ENCODE assay signal across 9 cellular contexts in genomic region chr1:63935148-63935547, GRCh38.
DNase-seq lines count a peak whose midpoint lies in the region; ATAC-seq and TF ChIP-seq lines count a peak whose summit lies in the region.
"Had no signal": no experiment of that assay in that cellular context is flagged by ENCODE, and none has a peak within 500 bp of the region (broad histone marks: within the 10 kb centered on the region; RNA-seq: fewer than 3 reads in every experiment).

No MANE protein-coding gene starts in this region.

- H3K4ac ChIP-seq in trophoblast cell (ENCODE audit: low read depth, low read length), result peak overlapping the region; percentile 53

- H4K91ac ChIP-seq in trophoblast cell (ENCODE audit: low read depth, low read length), result peak overlapping the region; percentile 82

- no peaks in the 10 kb centered on the region for H3K9me3 Mint-ChIP-seq in chondrocyte (ENCODE audit: low read depth)

- H3K4me1 Mint-ChIP-seq in chondrocyte (ENCODE audit: low read depth), result peaks cover 91% of the 10 kb centered on the region

- ATAC-seq in GM18870 (IDR thresholded peaks at IDR 0.05; ENCODE audit: unreplicated experiment) (peak; percentile 56), HG03469 (IDR thresholded peaks at IDR 0.05; ENCODE audit: unreplicated experiment) (peak; percentile 24), GM21717 (IDR thresholded peaks at IDR 0.05; ENCODE audit: unreplicated experiment) (no peak), GM21390 (IDR thresholded peaks at IDR 0.05; ENCODE audit: unreplicated experiment) (no peak), GM19035 (IDR thresholded peaks at IDR 0.05; ENCODE audit: unreplicated experiment) (no peak)
- ATAC-seq: gastroesophageal sphincter had no signal

- peaks cover 7 to 15% of the 10 kb centered on the region in 2 experiments for H3K4me1 ChIP-seq in trophoblast cell (ENCODE audit: control insufficient read depth in 1 of 2, insufficient read depth in 2 of 2, low read length in 2 of 2)

- no peak overlapping the region for H3K4me2 ChIP-seq in trophoblast cell (ENCODE audit: low read length)

- H2AFZ ChIP-seq in trophoblast cell (ENCODE audit: insufficient read depth, low read length, poor library complexity), result no peak overlapping the region

- TF ChIP-seq CTCF in chondrocyte (IDR thresholded peaks at IDR 0.05), result peak; percentile 72

- peaks cover 3% of the 10 kb centered on the region for H3K36me3 Mint-ChIP-seq in chondrocyte (ENCODE audit: low read depth)

- H3K79me2 ChIP-seq in trophoblast cell (ENCODE audit: control insufficient read depth, insufficient read depth, low read length, poor library complexity), result peaks cover 2% of the 10 kb centered on the region

- H3K27me3 Mint-ChIP-seq in chondrocyte (ENCODE audit: low read depth), result no peaks in the 10 kb centered on the region

- H3K9me3 ChIP-seq in trophoblast cell (ENCODE audit: insufficient read depth, low read depth, low read length), result no peaks in the 10 kb centered on the region
- H3K9me3 ChIP-seq: gastroesophageal sphincter had no signal

- H3K9ac ChIP-seq in trophoblast cell (ENCODE audit: low read length), result no peak overlapping the region

- H3K27ac Mint-ChIP-seq in chondrocyte (ENCODE audit: unreplicated experiment), result peak overlapping the region; percentile 65

- no peak overlapping the region for H3K4me3 Mint-ChIP-seq in chondrocyte (ENCODE audit: unreplicated experiment)

- DNase-seq in chondrocyte (ENCODE audit: low spot score) (no peak), trophoblast cell (no peak)
- DNase-seq in activated naive CD4-positive, alpha-beta T cell treated with Interleukin-2 at 50 U/mL for 16 hours, result no peak

- H3K14ac ChIP-seq in trophoblast cell (ENCODE audit: low read length), result peak overlapping the region; percentile 70

- peak overlapping the region; percentile 89 for H2BK120ac ChIP-seq in trophoblast cell (ENCODE audit: insufficient read depth, low read length, poor library complexity)

- H3K36me3 ChIP-seq in trophoblast cell (ENCODE audit: control insufficient read depth in 1 of 2, insufficient read depth in 2 of 2, low read length in 2 of 2), result no peaks in the 10 kb centered on the region
- H3K36me3 ChIP-seq: gastroesophageal sphincter had no signal

- peak overlapping the region; percentile 80 for H3K27ac ChIP-seq in trophoblast cell (ENCODE audit: low read depth, low read length)
- H3K27ac ChIP-seq: gastroesophageal sphincter had no signal

- H3K23ac ChIP-seq in trophoblast cell (ENCODE audit: low read length), result no peak overlapping the region

- peak overlapping the region; percentile 90 for H3K18ac ChIP-seq in trophoblast cell (ENCODE audit: low read length)

- H4K12ac ChIP-seq in trophoblast cell (ENCODE audit: low read depth, low read length), result peak overlapping the region; percentile 16

- peak overlapping the region; percentile 54 for H4K8ac ChIP-seq in trophoblast cell (ENCODE audit: low read depth, low read length)

- H3K79me1 ChIP-seq in trophoblast cell (ENCODE audit: low read length), result peaks cover 16% of the 10 kb centered on the region

- WGBS in trophoblast cell (ENCODE audit: extremely low coverage, insufficient coverage, insufficient read length), result no CpG with 5 or more reads among the region's 1 CpG

- H3K27me3 ChIP-seq in trophoblast cell (ENCODE audit: insufficient read depth, low read length), result no peaks in the 10 kb centered on the region
- H3K27me3 ChIP-seq: gastroesophageal sphincter had no signal

- H2AK5ac ChIP-seq in trophoblast cell (ENCODE audit: low read length), result peak overlapping the region; percentile 97

- no peak overlapping the region for H3K4me3 ChIP-seq in trophoblast cell (ENCODE audit: low read depth, low read length)
- H3K4me3 ChIP-seq: gastroesophageal sphincter had no signal

- H2BK12ac ChIP-seq in trophoblast cell (ENCODE audit: low read length), result peak overlapping the region; percentile 84

- H2BK5ac ChIP-seq in trophoblast cell (ENCODE audit: low read depth, low read length, poor library complexity), result peak overlapping the region; percentile 83

Comparison
In these comparisons a context has a peak if more than half of its experiments do, and no peak if none do; other contexts are left out.
1. ATAC-seq: peak in GM18870 (single experiment) and HG03469 (single experiment); none in GM21717 (single experiment), GM21390 (single experiment) and GM19035 (single experiment).